14 cellular contexts compared by ENCODE assay signal in genomic region chr21:31370281-31370892, GRCh38.
"Had no signal": no experiment of that assay in that cellular context is flagged by ENCODE, and none has a peak within 500 bp of the region (broad histone marks: within the 10 kb centered on the region; RNA-seq: fewer than 3 reads in every experiment).

No MANE protein-coding gene starts in this region.

- H3K27ac ChIP-seq: right lobe of liver, uterus had no signal

- H3K4me3 Mint-ChIP-seq: activated naive CD8-positive, alpha-beta T cell treated with anti-CD3 and anti-CD28 coated beads, Interleukin-2, amount 10 ng/mL, durations not matched to agents 7 days and 5 days had no signal

- DNase-seq: activated CD4-positive, alpha-beta T cell treated with anti-CD3 and anti-CD28 coated beads for 1 hour; activated CD8-positive, alpha-beta memory T cell treated with anti-CD3 and anti-CD28 coated beads for 24 hours; activated effector memory CD4-positive, alpha-beta T cell treated with Interleukin-2 at 50 U/mL for 16 hours; activated naive CD8-positive, alpha-beta T cell treated with anti-CD3 and anti-CD28 coated beads, Interleukin-2, amount 10 ng/mL, durations not matched to agents 7 days and 5 days; foreskin melanocyte; heart right ventricle; stimulated activated CD4-positive, alpha-beta T cell treated with anti-CD3 and anti-CD28 coated beads, Interleukin-2, amount 100 ng/mL, for 24 hours; stimulated activated naive CD4-positive, alpha-beta T cell treated with Interleukin-2 at 50 U/mL for 16 hours; T-helper 9 cell; uterus had no signal

- FAIRE-seq: colon, keratinocyte had no signal

- H3K4me1 ChIP-seq: right lobe of liver, uterus had no signal

- H3K9me3 ChIP-seq: heart right ventricle, right lobe of liver, uterus had no signal

- H3K27me3 Mint-ChIP-seq: progenitor cell of endocrine pancreas had no signal

- H3K27me3 ChIP-seq: right lobe of liver, uterus had no signal

- ATAC-seq: right lobe of liver had no signal

- H3K4me3 ChIP-seq: heart right ventricle, right lobe of liver, uterus had no signal

- H3K27ac Mint-ChIP-seq: activated naive CD8-positive, alpha-beta T cell treated with anti-CD3 and anti-CD28 coated beads, Interleukin-2, amount 10 ng/mL, durations not matched to agents 7 days and 5 days; progenitor cell of endocrine pancreas had no signal

- H3K36me3 ChIP-seq: heart right ventricle, right lobe of liver, uterus had no signal
